Comparison of ENCODE assay signal across 12 cellular contexts in genomic region chr11:68256331-68256741, GRCh38.
DNase-seq lines count a peak whose midpoint lies in the region; ATAC-seq lines count a peak whose summit lies in the region.
"Had no signal": no experiment of that assay in that cellular context is flagged by ENCODE, and none has a peak within 500 bp of the region (broad histone marks: within the 10 kb centered on the region; RNA-seq: fewer than 3 reads in every experiment).

No MANE protein-coding gene starts in this region.

- no peaks in the 10 kb centered on the region for H3K9me3 Mint-ChIP-seq in stimulated activated memory B cell treated with anti-CD40 and anti-IgM and Interleukin-4, amounts not matched to agents 10 μg/mL and 1 μg/mL and 100 μg/mL, for 72 hours

- ATAC-seq in stimulated activated memory B cell treated with anti-CD40 and anti-IgM and Interleukin-4, amounts not matched to agents 10 μg/mL and 1 μg/mL and 100 μg/mL, for 72 hours, result no peak
- ATAC-seq in GM19395 (IDR thresholded peaks at IDR 0.05; ENCODE audit: unreplicated experiment), result no peak

- H3K27me3 Mint-ChIP-seq in stimulated activated memory B cell treated with anti-CD40 and anti-IgM and Interleukin-4, amounts not matched to agents 10 μg/mL and 1 μg/mL and 100 μg/mL, for 72 hours, result peaks cover 11% of the 10 kb centered on the region

- H3K4me3 Mint-ChIP-seq in stimulated activated memory B cell treated with anti-CD40 and anti-IgM and Interleukin-4, amounts not matched to agents 10 μg/mL and 1 μg/mL and 100 μg/mL, for 72 hours, result no peak overlapping the region

- peak; percentile 75 for DNase-seq in GM03348 (ENCODE audit: low spot score)
- DNase-seq in amniotic epithelial cell (ENCODE audit: low read depth), result peak; percentile 30
- peak; percentile 80 for DNase-seq in hepatic stellate cell (ENCODE audit: low spot score)
- no peak for DNase-seq in NCI-H1105 treated with DMSO at 0.1 percent for 48 hours (lab: John Stamatoyannopoulos, UW)
- DNase-seq in NCI-H345 (lab: John Stamatoyannopoulos, UW), result no peak
- DNase-seq: effector CD8-positive, alpha-beta T cell; hippocampal formation; mesendoderm; NCI-H1436; retina had no signal

- H3K27ac Mint-ChIP-seq in stimulated activated memory B cell treated with anti-CD40 and anti-IgM and Interleukin-4, amounts not matched to agents 10 μg/mL and 1 μg/mL and 100 μg/mL, for 72 hours, result peak overlapping the region; percentile 26

- H3K36me3 Mint-ChIP-seq in stimulated activated memory B cell treated with anti-CD40 and anti-IgM and Interleukin-4, amounts not matched to agents 10 μg/mL and 1 μg/mL and 100 μg/mL, for 72 hours, result peaks cover 11% of the 10 kb centered on the region

- H3K4me1 Mint-ChIP-seq in stimulated activated memory B cell treated with anti-CD40 and anti-IgM and Interleukin-4, amounts not matched to agents 10 μg/mL and 1 μg/mL and 100 μg/mL, for 72 hours, result peaks cover 22% of the 10 kb centered on the region

Comparison
In these comparisons a context has a peak if more than half of its experiments do, and no peak if none do; other contexts are left out.
1. DNase-seq: peak in GM03348 (single experiment), amniotic epithelial cell (single experiment) and hepatic stellate cell (single experiment); none in NCI-H1105 treated with DMSO at 0.1 percent for 48 hours (single experiment) and NCI-H345 (single experiment).